ENCODE assay signal across 3 cellular contexts in genomic region chr11:8933931-8934330, GRCh38.
TF ChIP-seq lines count a peak whose summit lies in the region.

No MANE protein-coding gene starts in this region.

TF ChIP-seq in SK-N-SH treated with all-trans-retinoic acid at 6 μM for 48 hours, 23 proteins besides CTCF, POLR2A, EP300 and RAD21:
- no peak for TF ChIP-seq TOX (CRISPR knock-in tag; IDR thresholded peaks at IDR 0.05; ENCODE audit: borderline replicate concordance)
- TF ChIP-seq GLIS3 (CRISPR knock-in tag; IDR thresholded peaks at IDR 0.05): no peak
- no peak for TF ChIP-seq ZFP3 (CRISPR knock-in tag; IDR thresholded peaks at IDR 0.05)
- no peak for TF ChIP-seq RARB (CRISPR knock-in tag; IDR thresholded peaks at IDR 0.05)
- no peak for TF ChIP-seq POU6F1 (CRISPR knock-in tag; IDR thresholded peaks at IDR 0.05; ENCODE audit: borderline replicate concordance, low read depth)
- TF ChIP-seq PPARA (CRISPR knock-in tag; IDR thresholded peaks at IDR 0.05; ENCODE audit: borderline replicate concordance): no peak
- TF ChIP-seq TCF4 (CRISPR knock-in tag; IDR thresholded peaks at IDR 0.05; ENCODE audit: borderline replicate concordance): no peak
- no peak for TF ChIP-seq CSDC2 (CRISPR knock-in tag; IDR thresholded peaks at IDR 0.05)
- no peak for TF ChIP-seq TSHZ2 (CRISPR knock-in tag; IDR thresholded peaks at IDR 0.05)
- no peak for TF ChIP-seq OSR1 (CRISPR knock-in tag; IDR thresholded peaks at IDR 0.05)
- no peak for TF ChIP-seq PATZ1 (CRISPR knock-in tag; IDR thresholded peaks at IDR 0.05; ENCODE audit: borderline replicate concordance)
- no peak for TF ChIP-seq SNAI2 (CRISPR knock-in tag; IDR thresholded peaks at IDR 0.05)
- no peak for TF ChIP-seq ARNTL (CRISPR knock-in tag; IDR thresholded peaks at IDR 0.05; ENCODE audit: borderline replicate concordance, low read depth)
- no peak for TF ChIP-seq ZNF8 (CRISPR knock-in tag; IDR thresholded peaks at IDR 0.05)

TF ChIP-seq in SK-N-SH, 30 proteins besides CTCF, POLR2A, EP300 and RAD21:
- TF ChIP-seq USF1 (IDR thresholded peaks at IDR 0.05; ENCODE audit: borderline replicate concordance, low read depth) (no peak), RFX5 (IDR thresholded peaks at IDR 0.05; ENCODE audit: low read length) (no peak), MAX (IDR thresholded peaks at IDR 0.05; ENCODE audit: low read depth) (no peak), JUND (IDR thresholded peaks at IDR 0.05) (no peak), ELF1 (IDR thresholded peaks at IDR 0.05) (no peak), POLR2AphosphoS5 (IDR thresholded peaks at IDR 0.05; ENCODE audit: low read depth, low read length) (no peak), USF2 (IDR thresholded peaks at IDR 0.05; ENCODE audit: borderline replicate concordance, low read depth, low read length) (no peak), FOXJ3 (CRISPR knock-in tag; IDR thresholded peaks at IDR 0.05) (no peak), SMC3 (IDR thresholded peaks at IDR 0.05; ENCODE audit: low read depth, low read length) (no peak), PBX3 (IDR thresholded peaks at IDR 0.05) (no peak), TEAD4 (IDR thresholded peaks at IDR 0.05; ENCODE audit: borderline replicate concordance, insufficient read depth) (no peak), GABPA (IDR thresholded peaks at IDR 0.05; ENCODE audit: low read depth) (no peak), ZBTB33 (IDR thresholded peaks at IDR 0.05; ENCODE audit: borderline replicate concordance, low read depth) (no peak)

TF ChIP-seq in GM12878, 131 proteins besides CTCF, POLR2A, EP300 and RAD21:
- no peak for TF ChIP-seq CEBPZ (IDR thresholded peaks at IDR 0.05; ENCODE audit: low read depth, low read length)
- TF ChIP-seq MTA2 (IDR thresholded peaks at IDR 0.05; ENCODE audit: low read depth): no peak
- no peak for TF ChIP-seq JUNB (IDR thresholded peaks at IDR 0.05)
- no peak for TF ChIP-seq BHLHE40 (IDR thresholded peaks at IDR 0.05; ENCODE audit: borderline replicate concordance in 1 of 2, low read depth in 2 of 2, low read length in 1 of 2)
- no peak for TF ChIP-seq CHD2 (IDR thresholded peaks at IDR 0.05; ENCODE audit: borderline replicate concordance, low read depth, low read length)
- TF ChIP-seq KAT2A (conservative IDR thresholded peaks at IDR 0.05; ENCODE audit: control insufficient read depth, low read depth, low read length): no peak
- no peak for TF ChIP-seq LARP7 (IDR thresholded peaks at IDR 0.05)
